In genomic region chr12:27711312-27711682, GRCh38 we compare ENCODE assay signal across 8 cellular contexts. TPM values are rescaled to one million over a fixed set of nuclear protein-coding genes. Genes with fewer than 3 reads are reported as not detected.
DNase-seq lines count a peak whose midpoint lies in the region; ATAC-seq, FAIRE-seq and TF ChIP-seq lines count a peak whose summit lies in the region.

No MANE protein-coding gene starts in this region.

- H3K4me2 ChIP-seq in hepatocyte, result peak overlapping the region; percentile 81
- H3K4me2 ChIP-seq in smooth muscle cell, result peak overlapping the region; percentile 96

- H3K27ac ChIP-seq in C4-2B, result peak overlapping the region; percentile 98
- H3K27ac ChIP-seq in hepatocyte, result peak overlapping the region; percentile 90
- H3K27ac ChIP-seq in smooth muscle cell (ENCODE audit: low read depth), result peak overlapping the region; percentile 73

- H3K4me3 ChIP-seq in hepatocyte (peak overlapping the region; percentile 63), smooth muscle cell (peak overlapping the region; percentile 79)

- TF ChIP-seq CTCF in C4-2B (conservative IDR thresholded peaks at IDR 0.05) (no peak), hepatocyte (IDR thresholded peaks at IDR 0.05; ENCODE audit: poor library complexity) (no peak), smooth muscle cell (IDR thresholded peaks at IDR 0.05; ENCODE audit: borderline replicate concordance, insufficient read depth, poor library complexity, severe bottlenecking) (no peak), D721Med (IDR thresholded peaks at IDR 0.05; ENCODE audit: insufficient read depth, missing control alignments) (no peak)

- WGBS in hepatocyte (ENCODE audit: low lambda C conversion rate, missing lambda C conversion rate), result 2% methylated on average over 11 of the region's 11 CpGs
- 4% methylated on average over 11 of the region's 11 CpGs for WGBS in smooth muscle cell (ENCODE audit: low lambda C conversion rate)

- DNase-seq in M059J (ENCODE audit: low read depth) (peak; percentile 31), activated T-cell treated with anti-CD3 and anti-CD28 coated beads for 48 hours (ENCODE audit: low read depth) (peak; percentile 5), hepatocyte (ENCODE audit: low spot score) (peak; percentile 30), smooth muscle cell (lab: John Stamatoyannopoulos, UW; ENCODE audit: unreplicated experiment) (no peak), D721Med (ENCODE audit: insufficient read length, low spot score) (no peak)

- H3K36me3 ChIP-seq in hepatocyte (replicated peaks; ENCODE audit: insufficient read depth, low read depth), result no peaks in the 10 kb centered on the region
- no peaks in the 10 kb centered on the region for H3K36me3 ChIP-seq in smooth muscle cell (ENCODE audit: low read depth)

- no peaks in the 10 kb centered on the region for H3K9me2 ChIP-seq in hepatocyte (replicated peaks; ENCODE audit: insufficient read depth)

- H3K79me2 ChIP-seq in hepatocyte (peaks cover 52% of the 10 kb centered on the region), smooth muscle cell (ENCODE audit: low read depth) (peaks cover 54% of the 10 kb centered on the region)

- H3K9me3 ChIP-seq in hepatocyte (ENCODE audit: low read depth) (no peaks in the 10 kb centered on the region), smooth muscle cell (replicated peaks; ENCODE audit: low read depth) (no peaks in the 10 kb centered on the region)

- ATAC-seq in GM19351 (IDR thresholded peaks at IDR 0.05; ENCODE audit: unreplicated experiment), result peak; percentile 29
- ATAC-seq in GM19463 (IDR thresholded peaks at IDR 0.05; ENCODE audit: unreplicated experiment), result no peak

- no peak for FAIRE-seq in D721Med (lab: Jason Lieb, UNC)

- peak overlapping the region; percentile 86 for H3K9ac ChIP-seq in smooth muscle cell (ENCODE audit: low read depth)

- H4K20me1 ChIP-seq in hepatocyte (ENCODE audit: insufficient read depth, poor library complexity, severe bottlenecking) (no peaks in the 10 kb centered on the region), smooth muscle cell (ENCODE audit: low read depth) (peaks cover 16% of the 10 kb centered on the region)

- peak overlapping the region; percentile 91 for H2AFZ ChIP-seq in hepatocyte
- H2AFZ ChIP-seq in smooth muscle cell (ENCODE audit: low read depth), result peak overlapping the region; percentile 88

- H3K27me3 ChIP-seq in hepatocyte (no peaks in the 10 kb centered on the region), smooth muscle cell (ENCODE audit: low read depth) (no peaks in the 10 kb centered on the region)

- H3F3A ChIP-seq in smooth muscle cell (ENCODE audit: low read depth), result no peaks in the 10 kb centered on the region

- H3K4me1 ChIP-seq in hepatocyte (ENCODE audit: insufficient read depth), result peaks cover 8% of the 10 kb centered on the region
- H3K4me1 ChIP-seq in smooth muscle cell (ENCODE audit: low read depth), result peaks cover 10% of the 10 kb centered on the region

RNA-seq across cellular contexts. Expression of gene MRPS35, which starts 0.7 kb away (rescaled TPM):
- total RNA-seq in M059J (2014; rRNA removed; shearing (Covaris generic)), result 66.7 and 97.6 TPM in 2 replicates
- total RNA-seq in hepatocyte (88.1 and 95.8 TPM in 2 replicates), smooth muscle cell (75.6 and 77.1 TPM in 2 replicates)
- polyA plus RNA-seq in hepatocyte (50.7 and 67.4 TPM in 2 replicates), smooth muscle cell (51.6 and 55.6 TPM in 2 replicates)

RNA-seq across cellular contexts. Expression of gene REP15, which starts 15.1 kb away (rescaled TPM):
- total RNA-seq in M059J (2014; rRNA removed; shearing (Covaris generic)), result 1.2 TPM in 1 of 2 replicates, not detected in the other
- 1.6 and 4.7 TPM in 2 replicates for total RNA-seq in hepatocyte
- 0.43 and 1.2 TPM in 2 replicates for polyA plus RNA-seq in hepatocyte
- total RNA-seq in smooth muscle cell, result 1.7 and 3.6 TPM in 2 replicates
- 0.47 and 2.2 TPM in 2 replicates for polyA plus RNA-seq in smooth muscle cell

Comparison
In these comparisons a context has a peak if more than half of its experiments do, and no peak if none do; other contexts are left out.
1. DNase-seq: peak in M059J (single experiment), activated T-cell treated with anti-CD3 and anti-CD28 coated beads for 48 hours (single experiment) and hepatocyte (single experiment); none in smooth muscle cell (single experiment) and D721Med (single experiment).
2. Peak in every context shown above with its lines, with median percentiles within 50 percentile points of each other: H3K27ac ChIP-seq.